In genomic region chr7:83947260-83947659, GRCh38 we compare ENCODE assay signal across 8 cellular contexts.
DNase-seq lines count a peak whose midpoint lies in the region; ATAC-seq and TF ChIP-seq lines count a peak whose summit lies in the region.

No MANE protein-coding gene starts in this region.

- no peaks in the 10 kb centered on the region for H3K27me3 ChIP-seq in WERI-Rb-1 (ENCODE audit: insufficient read depth, low read depth, severe bottlenecking)
- H3K27me3 ChIP-seq in liver (ENCODE audit: control insufficient read depth in 4 of 4, insufficient read depth in 4 of 4, low read length in 3 of 4) = peaks cover 0 to 2% (median 0%) of the 10 kb centered on the region in 4 donors
- no peaks in the 10 kb centered on the region for H3K27me3 ChIP-seq in right cardiac atrium (ENCODE audit: control insufficient read depth, insufficient read depth)
- H3K27me3 ChIP-seq in Peyer's patch = no peaks in the 10 kb centered on the region

- ATAC-seq in GM19395 (IDR thresholded peaks at IDR 0.05; ENCODE audit: unreplicated experiment) (peak; percentile 79), right cardiac atrium (no peak), HG03378 (IDR thresholded peaks at IDR 0.05; ENCODE audit: unreplicated experiment) (no peak)

- H3K4me3 Mint-ChIP-seq in Calu3 (ENCODE audit: low read depth, unreplicated experiment) = no peak overlapping the region

- no peak for TF ChIP-seq POLR2A in Peyer's patch (IDR thresholded peaks at IDR 0.05)

- H3K27ac ChIP-seq in WERI-Rb-1 (no peak overlapping the region), liver (ENCODE audit: low read depth in 1 of 2, low read length in 2 of 2) (no peak overlapping the region), right cardiac atrium (ENCODE audit: low read length) (no peak overlapping the region), Peyer's patch (no peak overlapping the region)

- DNase-seq in Calu3 (peak; percentile 4), KBM-7 (peak; percentile 52), WERI-Rb-1 (peak; percentile 43), right cardiac atrium (no peak), Peyer's patch (no peak)

- in situ Hi-C loops in KBM-7 (cut with MboI; ENCODE audit: low pct_unique_long_range_greater_than_20kb, low sequenced_read_pairs) = no loop called here

- intact Hi-C loops in Calu3 (cut with micrococcal nuclease; ENCODE audit: unreplicated experiment) = no loop called here
- intact Hi-C loops in right cardiac atrium (cut with DNase I) = no loop called here

- H3K27ac Mint-ChIP-seq in Calu3 (ENCODE audit: unreplicated experiment) = no peak overlapping the region

- H3K9ac ChIP-seq in liver (ENCODE audit: low read depth in 1 of 2, low read length in 2 of 2) = no peak overlapping the region

- CTCF ChIA-PET in Calu3 (lab: Charles Lee) = no interaction called here

- no peaks in the 10 kb centered on the region for H3K4me1 ChIP-seq in liver (ENCODE audit: control insufficient read depth in 4 of 4, insufficient read depth in 4 of 4, low read length in 3 of 4)
- no peaks in the 10 kb centered on the region for H3K4me1 ChIP-seq in right cardiac atrium (ENCODE audit: control insufficient read depth, insufficient read depth, low read length)
- H3K4me1 ChIP-seq in Peyer's patch = no peaks in the 10 kb centered on the region

- H3K36me3 Mint-ChIP-seq in Calu3 (ENCODE audit: insufficient read depth, unreplicated experiment) = no peaks in the 10 kb centered on the region

- H3K27me3 Mint-ChIP-seq in Calu3 (ENCODE audit: unreplicated experiment) = no peaks in the 10 kb centered on the region

- H3K4me3 ChIP-seq in WERI-Rb-1 (ENCODE audit: low read depth, low read length) = no peak overlapping the region
- no peak overlapping the region for H3K4me3 ChIP-seq in liver (ENCODE audit: low read depth in 1 of 3, low read length in 3 of 3)
- no peak overlapping the region for H3K4me3 ChIP-seq in right cardiac atrium (ENCODE audit: low read length)
- H3K4me3 ChIP-seq in Peyer's patch = no peak overlapping the region

- H3K9me3 ChIP-seq in WERI-Rb-1 (ENCODE audit: severe bottlenecking) (no peaks in the 10 kb centered on the region), liver (ENCODE audit: control insufficient read depth in 4 of 4, low read length in 3 of 4) (no peaks in the 10 kb centered on the region), right cardiac atrium (ENCODE audit: control insufficient read depth, low read length) (no peaks in the 10 kb centered on the region), Peyer's patch (no peaks in the 10 kb centered on the region)

- peak in 1 of 2 donors; percentile 45 for TF ChIP-seq RAD21 in liver (IDR thresholded peaks at IDR 0.05)

- BruUV-seq in Calu3 (replicated peaks; lab: Mats Ljungman, UMichigan) = no TSS peak

- H3K9me3 Mint-ChIP-seq in Calu3 (ENCODE audit: low read depth, unreplicated experiment) = no peaks in the 10 kb centered on the region

- H3K4me1 Mint-ChIP-seq in Calu3 (ENCODE audit: low read depth, unreplicated experiment) = no peaks in the 10 kb centered on the region

- WGBS in liver = 40% methylated on average over 2 of the region's 2 CpGs
- WGBS in right cardiac atrium = 77% methylated on average over 2 of the region's 2 CpGs

- H3K36me3 ChIP-seq in WERI-Rb-1 = no peaks in the 10 kb centered on the region
- no peaks in the 10 kb centered on the region for H3K36me3 ChIP-seq in liver (ENCODE audit: control insufficient read depth in 4 of 4, insufficient read depth in 3 of 4, low read depth in 1 of 4, low read length in 3 of 4)
- no peaks in the 10 kb centered on the region for H3K36me3 ChIP-seq in Peyer's patch

- TF ChIP-seq CTCF in Calu3 (IDR thresholded peaks at IDR 0.05; ENCODE audit: unreplicated experiment) (peak; percentile 16), WERI-Rb-1 (IDR thresholded peaks at IDR 0.05; ENCODE audit: low read depth, low read length) (peak; percentile 76), liver (IDR thresholded peaks at IDR 0.05; ENCODE audit: low read depth, low read length, missing input control) (peak; percentile 19), Peyer's patch (IDR thresholded peaks at IDR 0.05) (peak in 1 of 6 experiments; percentile 6)

TF ChIP-seq in liver, 16 proteins besides CTCF, POLR2A, EP300 and RAD21:
- no peak for TF ChIP-seq REST (IDR thresholded peaks at IDR 0.05)
- no peak for TF ChIP-seq JUND (IDR thresholded peaks at IDR 0.05)
- TF ChIP-seq GABPA (IDR thresholded peaks at IDR 0.05 in 1 of 2, conservative IDR thresholded peaks at IDR 0.05 in 1 of 2) = no peak
- no peak for TF ChIP-seq EGR1 (IDR thresholded peaks at IDR 0.05; ENCODE audit: low read depth in 2 of 2)

Comparison
In these comparisons a context has a peak if more than half of its experiments do, and no peak if none do; other contexts are left out.
1. DNase-seq: peak in Calu3 (single experiment), KBM-7 (single experiment) and WERI-Rb-1 (single experiment); none in right cardiac atrium (0 of 3) and Peyer's patch (0 of 3).